18 cellular contexts compared by ENCODE assay signal in genomic region chr12:71848212-71848611, GRCh38. TPM values are rescaled to one million over a fixed set of nuclear protein-coding genes. Genes with fewer than 3 reads are reported as not detected.
A peak's percentile ranks its signal among the peaks of the same experiment; 100 is the strongest.
DNase-seq lines count a peak whose midpoint lies in the region; ATAC-seq and TF ChIP-seq lines count a peak whose summit lies in the region.
"Had no signal": no experiment of that assay in that cellular context is flagged by ENCODE, and none has a peak within 500 bp of the region (broad histone marks: within the 10 kb centered on the region; RNA-seq: fewer than 3 reads in every experiment).

No MANE protein-coding gene starts in this region.

- BruUV-seq in PC-3 (replicated peaks; lab: Mats Ljungman, UMichigan), result no TSS peak

- no peak overlapping the region for H2AFZ ChIP-seq in GM23248
- H2AFZ ChIP-seq in PC-3 (ENCODE audit: low read length), result no peak overlapping the region

- CTCF ChIA-PET in activated CD4-positive, alpha-beta T cell treated with anti-CD3 and anti-CD28 coated beads for 36 hours (lab: Charles Lee), result interaction anchor here (0.7 kb wide), 1 partner anchor 490 kb away, joined by 3 read pairs; no protein-coding TSS in a partner anchor
- CTCF ChIA-PET in activated CD4-positive, alpha-beta T cell treated with anti-CD3 and anti-CD28 coated beads, Interleukin-2, amount 10 ng/mL, durations not matched to agents 7 days and 5 days (lab: Charles Lee), result no interaction called here
- CTCF ChIA-PET in PC-3 (lab: Charles Lee), result no interaction called here

- H3K9ac ChIP-seq in GM23248, result no peak overlapping the region
- no peak overlapping the region for H3K9ac ChIP-seq in PC-3 (ENCODE audit: low read length)

- H4K20me1 ChIP-seq in GM23248 (ENCODE audit: insufficient read depth) (peaks cover 16% of the 10 kb centered on the region; the same call in 1 of the 2 replicates), PC-3 (ENCODE audit: low read length) (0 out of 2 replicates have a peak, but pooled peaks cover 9% of the 10 kb centered on the region)

- no peak overlapping the region for H3K4me3 Mint-ChIP-seq in activated CD4-positive, alpha-beta T cell treated with anti-CD3 and anti-CD28 coated beads for 36 hours
- H3K4me3 Mint-ChIP-seq in activated CD4-positive, alpha-beta T cell treated with anti-CD3 and anti-CD28 coated beads, Interleukin-2, amount 10 ng/mL, durations not matched to agents 7 days and 5 days, result no peak overlapping the region
- H3K4me3 Mint-ChIP-seq: CD14-positive monocyte, natural killer cell, WTC11 had no signal

- peaks cover 12% of the 10 kb centered on the region for H3K9me3 Mint-ChIP-seq in activated CD4-positive, alpha-beta T cell treated with anti-CD3 and anti-CD28 coated beads for 36 hours (ENCODE audit: low read depth)
- peaks cover 16% of the 10 kb centered on the region for H3K9me3 Mint-ChIP-seq in activated CD4-positive, alpha-beta T cell treated with anti-CD3 and anti-CD28 coated beads, Interleukin-2, amount 10 ng/mL, durations not matched to agents 7 days and 5 days

- H3K36me3 ChIP-seq in GM23248 (ENCODE audit: low read depth) (no peaks in the 10 kb centered on the region), PC-3 (ENCODE audit: low read depth, low read length) (no peaks in the 10 kb centered on the region), left lung (peaks cover 0 to 10% of the 10 kb centered on the region in 2 donors)
- H3K36me3 ChIP-seq: Peyer's patch had no signal

- intact Hi-C loops in activated CD4-positive, alpha-beta T cell treated with anti-CD3 and anti-CD28 coated beads for 36 hours (cut with DNase I, micrococcal nuclease), result no loop called here
- intact Hi-C loops in PC-3 (cut with micrococcal nuclease), result no loop called here
- intact Hi-C loops in left lung (cut with DNase I), result loop anchor here in 1 of 2 donors (10.0 kb wide), 1 partner anchor 63 kb away; no protein-coding TSS in a partner anchor

- H3K4me1 ChIP-seq in GM23248 (ENCODE audit: insufficient read depth), result peaks cover 11% of the 10 kb centered on the region; the same call in 1 of the 2 replicates
- H3K4me1 ChIP-seq in PC-3 (ENCODE audit: insufficient read depth, low read length), result peaks cover 7% of the 10 kb centered on the region; the same call in 1 of the 2 replicates
- peaks cover 5 to 52% of the 10 kb centered on the region in 2 donors for H3K4me1 ChIP-seq in left lung

- DNase-seq in activated CD4-positive, alpha-beta T cell treated with anti-CD3 and anti-CD28 coated beads for 36 hours, result no peak
- no peak for DNase-seq in activated CD4-positive, alpha-beta T cell treated with anti-CD3 and anti-CD28 coated beads, Interleukin-2, amount 10 ng/mL, durations not matched to agents 7 days and 5 days
- DNase-seq in GM23248, result peak; percentile 29
- peak; percentile 35 for DNase-seq in PC-3
- no peak for DNase-seq in left lung
- no peak for DNase-seq in NCI-H1105 (lab: John Stamatoyannopoulos, UW)
- no peak for DNase-seq in DMS53 (lab: John Stamatoyannopoulos, UW)
- DNase-seq: 8988T, dermis blood vessel endothelial cell, natural killer cell, NCI-H1930, NCI-H526 treated with DMSO at 0.1 percent for 48 hours, Peyer's patch, upper lobe of left lung had no signal

- POLR2A ChIA-PET in activated CD4-positive, alpha-beta T cell treated with anti-CD3 and anti-CD28 coated beads for 36 hours (lab: Charles Lee), result no interaction called here
- POLR2A ChIA-PET in activated CD4-positive, alpha-beta T cell treated with anti-CD3 and anti-CD28 coated beads, Interleukin-2, amount 10 ng/mL, durations not matched to agents 7 days and 5 days (lab: Charles Lee), result no interaction called here
- POLR2A ChIA-PET in PC-3 (lab: Charles Lee; ENCODE audit: unreplicated experiment), result no interaction called here

- H3K9me3 ChIP-seq in GM23248 (ENCODE audit: low read depth) (no peaks in the 10 kb centered on the region), PC-3 (ENCODE audit: low read length) (no peaks in the 10 kb centered on the region), left lung (peaks cover 0 to 9% of the 10 kb centered on the region in 2 donors)
- H3K9me3 ChIP-seq: upper lobe of left lung had no signal

- peak overlapping the region; percentile 14 for H3K4me2 ChIP-seq in GM23248 (ENCODE audit: unreplicated experiment)
- no peak overlapping the region for H3K4me2 ChIP-seq in PC-3 (ENCODE audit: low read length)

- H3K79me2 ChIP-seq in GM23248 (ENCODE audit: insufficient read depth) (peaks cover 100% of the 10 kb centered on the region), PC-3 (ENCODE audit: low read length) (peaks cover 77% of the 10 kb centered on the region)

- H3K27ac Mint-ChIP-seq in activated CD4-positive, alpha-beta T cell treated with anti-CD3 and anti-CD28 coated beads for 36 hours, result peak overlapping the region; percentile 78
- no peak overlapping the region for H3K27ac Mint-ChIP-seq in activated CD4-positive, alpha-beta T cell treated with anti-CD3 and anti-CD28 coated beads, Interleukin-2, amount 10 ng/mL, durations not matched to agents 7 days and 5 days
- H3K27ac Mint-ChIP-seq: CD14-positive monocyte, natural killer cell, WTC11 had no signal

- in situ Hi-C loops in GM23248 (cut with MboI), result no loop called here

- H3K27me3 ChIP-seq in GM23248 (replicated peaks; ENCODE audit: insufficient read depth) (no peaks in the 10 kb centered on the region), PC-3 (ENCODE audit: low read length) (no peaks in the 10 kb centered on the region), left lung (no peaks in the 10 kb centered on the region)
- H3K27me3 ChIP-seq: Peyer's patch, upper lobe of left lung had no signal

- H3K27ac ChIP-seq in GM23248 (no peak overlapping the region), PC-3 (ENCODE audit: low read length) (no peak overlapping the region), left lung (no peak overlapping the region)
- H3K27ac ChIP-seq: Peyer's patch, upper lobe of left lung had no signal

- ATAC-seq in activated CD4-positive, alpha-beta T cell treated with anti-CD3 and anti-CD28 coated beads for 36 hours, result peak; percentile 49
- peak; percentile 70 for ATAC-seq in PC-3
- peak; percentile 12 for ATAC-seq in left lung
- ATAC-seq in GM19035 (IDR thresholded peaks at IDR 0.05; ENCODE audit: unreplicated experiment), result no peak
- ATAC-seq: natural killer cell, WTC11 had no signal

- no peak overlapping the region for H3K4me3 ChIP-seq in GM23248
- no peak overlapping the region for H3K4me3 ChIP-seq in PC-3 (ENCODE audit: low read length)
- H3K4me3 ChIP-seq in left lung, result no peak overlapping the region
- H3K4me3 ChIP-seq: lung, Peyer's patch, upper lobe of left lung had no signal

- TF ChIP-seq CTCF in PC-3 (conservative IDR thresholded peaks at IDR 0.05; ENCODE audit: low read depth, low read length) (no peak), left lung (IDR thresholded peaks at IDR 0.05) (no peak)

- peaks cover 38% of the 10 kb centered on the region for H3K36me3 Mint-ChIP-seq in activated CD4-positive, alpha-beta T cell treated with anti-CD3 and anti-CD28 coated beads for 36 hours (ENCODE audit: low read depth)
- H3K36me3 Mint-ChIP-seq in activated CD4-positive, alpha-beta T cell treated with anti-CD3 and anti-CD28 coated beads, Interleukin-2, amount 10 ng/mL, durations not matched to agents 7 days and 5 days (ENCODE audit: low read depth), result peaks cover 37% of the 10 kb centered on the region

- H3K27me3 Mint-ChIP-seq in activated CD4-positive, alpha-beta T cell treated with anti-CD3 and anti-CD28 coated beads for 36 hours, result no peaks in the 10 kb centered on the region
- no peaks in the 10 kb centered on the region for H3K27me3 Mint-ChIP-seq in activated CD4-positive, alpha-beta T cell treated with anti-CD3 and anti-CD28 coated beads, Interleukin-2, amount 10 ng/mL, durations not matched to agents 7 days and 5 days

- no peaks in the 10 kb centered on the region for H3K9me2 ChIP-seq in GM23248 (ENCODE audit: insufficient read depth)
- no peaks in the 10 kb centered on the region for H3K9me2 ChIP-seq in PC-3 (replicated peaks; ENCODE audit: low read length)

- H3K4me1 Mint-ChIP-seq in activated CD4-positive, alpha-beta T cell treated with anti-CD3 and anti-CD28 coated beads for 36 hours, result peaks cover 22% of the 10 kb centered on the region
- H3K4me1 Mint-ChIP-seq in activated CD4-positive, alpha-beta T cell treated with anti-CD3 and anti-CD28 coated beads, Interleukin-2, amount 10 ng/mL, durations not matched to agents 7 days and 5 days, result peaks cover 8% of the 10 kb centered on the region
- H3K4me1 Mint-ChIP-seq: WTC11 had no signal

- 0 out of 2 replicates have a peak, but pooled peaks cover 4% of the 10 kb centered on the region for H3F3A ChIP-seq in GM23248 (ENCODE audit: insufficient read depth)
- H3F3A ChIP-seq in PC-3 (ENCODE audit: low read length, unreplicated experiment), result no peaks in the 10 kb centered on the region

RNA-seq across cellular contexts. Expression of gene TBC1D15, which starts 8.7 kb away (rescaled TPM):
- total RNA-seq in activated CD4-positive, alpha-beta T cell treated with anti-CD3 and anti-CD28 coated beads for 36 hours, result 10 to 100 TPM; 50.3 to 59.1 TPM
- 10 to 100 TPM; 50.1 to 55.4 TPM for total RNA-seq in activated CD4-positive, alpha-beta T cell treated with anti-CD3 and anti-CD28 coated beads, Interleukin-2, amount 10 ng/mL, durations not matched to agents 7 days and 5 days
- 13.4 and 14.7 TPM in 2 replicates for total RNA-seq in GM23248 (2014; rRNA removed; shearing (Covaris generic))
- polyA plus RNA-seq in GM23248 (2016; fragmentation: Nextera tagmentation; extraction: Ambion mirVana), result 28.8 and 30.2 TPM in 2 replicates
- 9.7 and 12.5 TPM in 2 replicates for total RNA-seq in PC-3 (2014; rRNA removed)
- 10 to 100 TPM; 34.9 to 39.6 TPM for total RNA-seq in left lung

Comparison
In these comparisons a context has a peak if more than half of its experiments do, and no peak if none do; other contexts are left out.
1. DNase-seq: peak in GM23248 (single experiment) and PC-3 (single experiment); none in activated CD4-positive, alpha-beta T cell treated with anti-CD3 and anti-CD28 coated beads for 36 hours (single experiment), activated CD4-positive, alpha-beta T cell treated with anti-CD3 and anti-CD28 coated beads, Interleukin-2, amount 10 ng/mL, durations not matched to agents 7 days and 5 days (single experiment), left lung (0 of 2), NCI-H1105 (single experiment) and DMS53 (single experiment).